24 cellular contexts compared by ENCODE assay signal in the genomic region with DNA sequence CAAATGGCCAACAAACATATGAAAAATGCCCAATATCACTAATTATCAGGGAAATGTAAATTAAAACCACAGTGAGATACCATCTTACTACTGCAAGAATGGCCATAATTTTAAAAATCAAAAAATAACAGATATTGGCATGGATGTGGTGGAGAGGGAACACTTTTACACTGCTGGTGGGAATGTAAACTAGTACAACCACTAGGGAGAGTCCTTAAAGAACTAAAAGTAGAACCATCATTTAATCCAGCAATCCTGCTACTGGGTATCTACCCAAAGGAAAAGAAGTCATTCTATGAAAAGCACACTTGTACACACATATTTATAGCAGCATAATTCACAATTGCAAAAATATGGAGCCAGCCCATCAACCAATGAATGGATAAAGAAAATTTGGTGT.
DNase-seq lines count a peak whose midpoint lies in the region; ATAC-seq and TF ChIP-seq lines count a peak whose summit lies in the region.
"Had no signal": no experiment of that assay in that cellular context is flagged by ENCODE, and none has a peak within 500 bp of the region (broad histone marks: within the 10 kb centered on the region; RNA-seq: fewer than 3 reads in every experiment).

No MANE protein-coding gene starts in this region.

- H4K20me1 ChIP-seq in Karpas-422 (ENCODE audit: insufficient read depth, low read depth, low read length), result no peaks in the 10 kb centered on the region

- no peak for ATAC-seq in RWPE2 (ENCODE audit: low read depth)
- no peak for ATAC-seq in HG02588 (IDR thresholded peaks at IDR 0.05; ENCODE audit: unreplicated experiment)
- no peak for ATAC-seq in GM21825 (IDR thresholded peaks at IDR 0.05; ENCODE audit: unreplicated experiment)
- ATAC-seq: left cardiac atrium had no signal

- H2AFZ ChIP-seq in Karpas-422 (ENCODE audit: low read length), result no peak overlapping the region
- H2AFZ ChIP-seq: GM23248, PC-9 had no signal

- H3K36me3 ChIP-seq in Karpas-422 (ENCODE audit: insufficient read depth, low read length) (peaks cover 2% of the 10 kb centered on the region; the same call in 1 of the 2 replicates), RWPE2 (ENCODE audit: low read depth) (no peaks in the 10 kb centered on the region)
- H3K36me3 ChIP-seq: BE2C, neutrophil had no signal

- peak; percentile 54 for DNase-seq in ACHN
- no peak for DNase-seq in Karpas-422
- DNase-seq in RWPE2 (ENCODE audit: low spot score), result no peak
- DNase-seq in medulla oblongata (ENCODE audit: extremely low spot score), result peak; percentile 10
- no peak for DNase-seq in SKM-1 (lab: John Stamatoyannopoulos, UW; ENCODE audit: unreplicated experiment)
- DNase-seq in activated T-cell treated with anti-CD3 and anti-CD28 coated beads, Interleukin-2, amount 50 U/mL, for 24 hours, result no peak
- DNase-seq: activated CD4-positive, alpha-beta T cell treated with anti-CD3 and anti-CD28 coated beads for 1 hour; activated CD8-positive, alpha-beta memory T cell treated with anti-CD3 and anti-CD28 coated beads, Interleukin-2, amount 50 U/mL, for 4 hours; activated gamma-delta T cell treated with Interleukin-2 at 50 U/mL for 16 hours; aorta; BE2C; DMS 273 treated with DMSO at 0.1 percent for 48 hours; GM23248; KG1; left cardiac atrium; NCI-H1105 treated with DMSO at 0.1 percent for 48 hours; NCI-H524 treated with DMSO at 0.1 percent for 48 hours; PC-9; SK-N-SH; stimulated activated CD4-positive, alpha-beta T cell treated with anti-CD3 and anti-CD28 coated beads, Interleukin-15, amount 100 ng/mL, for 24 hours; stimulated activated naive CD4-positive, alpha-beta T cell treated with Interleukin-2 at 50 U/mL for 16 hours had no signal

- H3K27me3 Mint-ChIP-seq in activated T-cell treated with anti-CD3 and anti-CD28 coated beads, Interleukin-2, amount 50 U/mL, for 24 hours, result no peaks in the 10 kb centered on the region

- peak; percentile 44 for TF ChIP-seq CTCF in RWPE2 (IDR thresholded peaks at IDR 0.05; ENCODE audit: poor library complexity, severe bottlenecking)

- no peaks in the 10 kb centered on the region for H3K9me3 Mint-ChIP-seq in activated T-cell treated with anti-CD3 and anti-CD28 coated beads, Interleukin-2, amount 50 U/mL, for 24 hours

- H3K4me1 ChIP-seq in Karpas-422 (ENCODE audit: low read length) (peaks cover 69% of the 10 kb centered on the region), RWPE2 (ENCODE audit: insufficient read depth, poor library complexity, severe bottlenecking) (no peaks in the 10 kb centered on the region)
- H3K4me1 ChIP-seq: BE2C had no signal

- H3K4me3 Mint-ChIP-seq in activated T-cell treated with anti-CD3 and anti-CD28 coated beads, Interleukin-2, amount 50 U/mL, for 24 hours, result no peak overlapping the region

- no peaks in the 10 kb centered on the region; the same call in 1 of the 2 replicates for H3K9me3 ChIP-seq in Karpas-422 (ENCODE audit: low read length)
- H3K9me3 ChIP-seq in RWPE2 (ENCODE audit: severe bottlenecking), result peaks cover 2% of the 10 kb centered on the region
- H3K9me3 ChIP-seq: BE2C, neutrophil, SK-N-SH had no signal

- H3K27ac ChIP-seq in Karpas-422 (ENCODE audit: low read length) (peak overlapping the region; percentile 99; the same call in 1 of the 2 replicates), RWPE2 (ENCODE audit: poor library complexity, severe bottlenecking) (no peak overlapping the region)
- H3K27ac ChIP-seq: GM23248, neutrophil, PC-9 had no signal

- H3K36me3 Mint-ChIP-seq in activated T-cell treated with anti-CD3 and anti-CD28 coated beads, Interleukin-2, amount 50 U/mL, for 24 hours (ENCODE audit: low read depth), result no peaks in the 10 kb centered on the region

- no peak overlapping the region for H3K9ac ChIP-seq in Karpas-422 (ENCODE audit: low read length)
- H3K9ac ChIP-seq: GM23248, SK-N-SH had no signal

- in situ Hi-C loops in ACHN (cut with HindIII; ENCODE audit: low pct_ligation_motif_present, low pct_unique_long_range_greater_than_20kb, low sequenced_read_pairs), result no loop called here

- H3K27ac Mint-ChIP-seq in activated T-cell treated with anti-CD3 and anti-CD28 coated beads, Interleukin-2, amount 50 U/mL, for 24 hours, result no peak overlapping the region

- H3K4me2 ChIP-seq in Karpas-422 (ENCODE audit: low read depth, low read length, poor library complexity, severe bottlenecking), result no peak overlapping the region
- H3K4me2 ChIP-seq: PC-9, SK-N-SH had no signal

- H3K27me3 ChIP-seq in Karpas-422 (ENCODE audit: low read length), result no peaks in the 10 kb centered on the region
- H3K27me3 ChIP-seq in RWPE2 (ENCODE audit: insufficient read depth, poor library complexity, severe bottlenecking), result no peaks in the 10 kb centered on the region
- H3K27me3 ChIP-seq: BE2C, neutrophil had no signal

- no peaks in the 10 kb centered on the region for H3K4me1 Mint-ChIP-seq in activated T-cell treated with anti-CD3 and anti-CD28 coated beads, Interleukin-2, amount 50 U/mL, for 24 hours (ENCODE audit: low read depth)

- no peaks in the 10 kb centered on the region for H3K79me2 ChIP-seq in Karpas-422 (ENCODE audit: low read length)

- H3K4me3 ChIP-seq in Karpas-422 (ENCODE audit: low read length) (no peak overlapping the region), RWPE2 (ENCODE audit: severe bottlenecking) (no peak overlapping the region)
- H3K4me3 ChIP-seq: GM23248, PC-9 had no signal

- no peaks in the 10 kb centered on the region for H3K9me2 ChIP-seq in Karpas-422 (replicated peaks; ENCODE audit: insufficient read depth, low read length)
- H3K9me2 ChIP-seq: SK-N-SH had no signal

Comparison
In these comparisons a context has a peak if more than half of its experiments do, and no peak if none do; other contexts are left out.
1. DNase-seq: peak in ACHN (single experiment) and medulla oblongata (single experiment); none in Karpas-422 (single experiment), RWPE2 (single experiment), SKM-1 (single experiment) and activated T-cell treated with anti-CD3 and anti-CD28 coated beads, Interleukin-2, amount 50 U/mL, for 24 hours (single experiment).